ENCODE assay signal across 1 cellular context in the genomic region with DNA sequence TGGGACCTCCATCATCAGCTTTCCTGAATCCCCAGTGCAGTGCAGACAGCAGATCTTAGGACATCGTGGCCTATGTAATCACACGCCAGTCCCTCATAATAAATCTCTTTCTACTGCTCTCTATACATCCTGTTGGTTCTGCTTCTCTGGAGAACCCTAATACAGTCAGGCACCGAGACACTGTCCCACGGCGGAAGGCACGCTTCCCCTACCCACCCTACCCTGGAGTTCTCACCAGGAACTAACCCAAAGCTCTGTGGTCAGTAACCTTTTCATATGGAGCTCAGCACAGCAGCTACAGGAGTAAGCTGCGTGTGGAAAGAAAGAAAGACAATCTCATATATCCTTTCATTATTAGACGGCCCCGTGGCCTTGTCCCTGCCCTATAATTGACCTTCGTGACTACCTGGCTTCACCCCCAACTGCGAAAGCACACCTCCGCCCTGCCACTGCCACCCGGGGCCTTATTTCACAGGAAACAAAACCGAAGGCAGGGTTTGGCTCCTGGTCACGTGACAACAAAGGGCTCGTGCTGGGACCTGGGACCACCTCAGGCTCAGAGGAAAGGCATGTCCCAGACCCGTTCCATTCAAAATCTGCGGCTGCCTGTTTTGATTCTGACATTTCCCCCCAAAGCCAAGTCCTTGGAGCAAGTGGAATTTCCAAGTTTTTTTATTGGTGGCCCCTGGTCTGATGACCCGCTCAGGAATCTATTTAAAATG.
A peak's percentile ranks its signal among the peaks of the same experiment; 100 is the strongest.
TF ChIP-seq lines count a peak whose summit lies in the region.

No MANE protein-coding gene starts in this region.

TF ChIP-seq in H1, 55 proteins besides CTCF, POLR2A, EP300 and RAD21 (continued from another document):
- TF ChIP-seq MAX (IDR thresholded peaks at IDR 0.05) (peak; percentile 62), RXRA (IDR thresholded peaks at IDR 0.05; ENCODE audit: insufficient read depth, low read depth, low read length) (no peak), TBP (IDR thresholded peaks at IDR 0.05; ENCODE audit: low read depth, low read length) (no peak), KDM4A (IDR thresholded peaks at IDR 0.05; ENCODE audit: low read depth, low read length, severe bottlenecking) (no peak), CHD1 (IDR thresholded peaks at IDR 0.05; ENCODE audit: low read depth, low read length) (no peak), YY1 (IDR thresholded peaks at IDR 0.05; ENCODE audit: low read depth, low read length) (no peak), RNF2 (IDR thresholded peaks at IDR 0.05; ENCODE audit: borderline replicate concordance, low read depth, low read length, missing control alignments, poor library complexity, severe bottlenecking) (no peak), HDAC6 (IDR thresholded peaks at IDR 0.05; ENCODE audit: low read depth, low read length) (no peak), USF2 (IDR thresholded peaks at IDR 0.05; ENCODE audit: low read length) (peak; percentile 80), CHD2 (IDR thresholded peaks at IDR 0.05; ENCODE audit: low read length) (no peak), RFX5 (IDR thresholded peaks at IDR 0.05; ENCODE audit: borderline replicate concordance, low read depth, low read length) (no peak), GTF2F1 (IDR thresholded peaks at IDR 0.05; ENCODE audit: borderline replicate concordance, low read depth, low read length) (no peak), ZNF274 (IDR thresholded peaks at IDR 0.05; ENCODE audit: borderline replicate concordance, extremely low read depth, low read length) (no peak)
- TF ChIP-seq, protein P1, sequence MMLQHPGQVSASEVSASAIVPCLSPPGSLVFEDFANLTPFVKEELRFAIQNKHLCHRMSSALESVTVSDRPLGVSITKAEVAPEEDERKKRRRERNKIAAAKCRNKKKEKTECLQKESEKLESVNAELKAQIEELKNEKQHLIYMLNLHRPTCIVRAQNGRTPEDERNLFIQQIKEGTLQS (IDR thresholded peaks at IDR 0.05; ENCODE audit: insufficient read depth, low read depth, low read length): 0 out of 2 replicates have a peak, but pooled peaks have one; percentile 9
